18 cellular contexts compared by ENCODE assay signal in genomic region chrX:141467442-141467841, GRCh38.
DNase-seq lines count a peak whose midpoint lies in the region; ATAC-seq, FAIRE-seq and TF ChIP-seq lines count a peak whose summit lies in the region.
"Had no signal": no experiment of that assay in that cellular context is flagged by ENCODE, and none has a peak within 500 bp of the region (broad histone marks: within the 10 kb centered on the region; RNA-seq: fewer than 3 reads in every experiment).

No MANE protein-coding gene starts in this region.

- TF ChIP-seq CTCF in astrocyte (IDR thresholded peaks at IDR 0.05; ENCODE audit: insufficient read depth, low read depth, low read length) (no peak), keratinocyte (optimal IDR thresholded peaks at IDR 0.05 in 1 of 3, IDR thresholded peaks at IDR 0.05 in 1 of 3, conservative IDR thresholded peaks at IDR 0.05 in 1 of 3; ENCODE audit: extremely low read depth in 1 of 3, insufficient read depth in 2 of 3, low read length in 3 of 3) (peak in 2 of 3 experiments; percentile 18 to 47), tibial nerve (IDR thresholded peaks at IDR 0.05) (no peak)

- H3K4me3 Mint-ChIP-seq in astrocyte (ENCODE audit: unreplicated experiment) = no peak overlapping the region
- no peak overlapping the region for H3K4me3 Mint-ChIP-seq in naive thymus-derived CD4-positive, alpha-beta T cell
- H3K4me3 Mint-ChIP-seq: naive thymus-derived CD8-positive, alpha-beta T cell had no signal

- H3K4me2 ChIP-seq in astrocyte (ENCODE audit: low read length) = no peak overlapping the region
- H3K4me2 ChIP-seq in keratinocyte (ENCODE audit: control insufficient read depth, extremely low read depth, insufficient read depth, low read depth, low read length) = no peak overlapping the region
- H3K4me2 ChIP-seq: BLaER1 treated with 17β-estradiol and CSF1 and Interleukin-3, amounts not matched to agents 10 nM and 100 nM had no signal

- H3K4me1 ChIP-seq in astrocyte (ENCODE audit: insufficient read depth, low read length) = peaks cover 11% of the 10 kb centered on the region
- peaks cover 16% of the 10 kb centered on the region for H3K4me1 ChIP-seq in keratinocyte (ENCODE audit: control insufficient read depth, extremely low read depth, insufficient read depth, low read length)
- no peaks in the 10 kb centered on the region for H3K4me1 ChIP-seq in tibial nerve
- no peaks in the 10 kb centered on the region for H3K4me1 ChIP-seq in naive thymus-derived CD4-positive, alpha-beta T cell (ENCODE audit: control insufficient read depth in 2 of 2, insufficient read depth in 2 of 2, low read length in 2 of 2)
- H3K4me1 ChIP-seq: BLaER1 treated with 17β-estradiol and CSF1 and Interleukin-3, amounts not matched to agents 10 nM and 100 nM; right atrium auricular region had no signal

- peak; percentile 50 for ATAC-seq in GM18505 (IDR thresholded peaks at IDR 0.05; ENCODE audit: unreplicated experiment)
- no peak for ATAC-seq in naive thymus-derived CD4-positive, alpha-beta T cell
- ATAC-seq: activated CD4-positive, CD25-positive, alpha-beta regulatory T cell treated with anti-CD3 and anti-CD28 coated beads, Interleukin-2, amount 50 U/mL, for 24 hours; naive thymus-derived CD8-positive, alpha-beta T cell had no signal

- dilution Hi-C loops in keratinocyte (cut with MboI; ENCODE audit: extremely low pct_ligation_motif_present, low sequenced_read_pairs) = no loop called here

- DNase-seq in LHCN-M2 (ENCODE audit: low read depth) (peak; percentile 10), astrocyte (ENCODE audit: low read depth) (no peak), keratinocyte (ENCODE audit: low read depth, low spot score) (no peak), tibial nerve (ENCODE audit: low spot score in 2 of 2) (no peak), D341Med (ENCODE audit: low spot score) (no peak)
- no peak for DNase-seq in naive thymus-derived CD4-positive, alpha-beta T cell
- DNase-seq in activated CD8-positive, alpha-beta memory T cell treated with anti-CD3 and anti-CD28 coated beads for 24 hours = no peak
- DNase-seq: activated T-cell treated with anti-CD3 and anti-CD28 coated beads, Interleukin-2, amount 50 U/mL, for 1 hour; naive thymus-derived CD8-positive, alpha-beta T cell; stimulated activated CD4-positive, alpha-beta T cell treated with anti-CD3 and anti-CD28 coated beads, Interleukin-1b, Interleukin-23, amount 100 ng/mL, for 48 hours; tibial artery had no signal

- H3K4me3 ChIP-seq in astrocyte (ENCODE audit: insufficient read depth, low read depth, low read length) (no peak overlapping the region), keratinocyte (ENCODE audit: control insufficient read depth in 2 of 3, extremely low read depth in 1 of 3, insufficient read depth in 2 of 3, low read depth in 1 of 3, low read length in 3 of 3) (no peak overlapping the region), tibial nerve (no peak overlapping the region)
- no peak overlapping the region for H3K4me3 ChIP-seq in naive thymus-derived CD4-positive, alpha-beta T cell (ENCODE audit: low read length)
- H3K4me3 ChIP-seq: BLaER1 treated with 17β-estradiol and CSF1 and Interleukin-3, amounts not matched to agents 10 nM and 100 nM; right atrium auricular region; tibial artery had no signal

- H3K27me3 ChIP-seq in astrocyte (ENCODE audit: insufficient read depth, low read length) (no peaks in the 10 kb centered on the region), keratinocyte (ENCODE audit: control insufficient read depth, extremely low read depth, insufficient read depth, low read length) (no peaks in the 10 kb centered on the region), tibial nerve (no peaks in the 10 kb centered on the region)
- no peaks in the 10 kb centered on the region for H3K27me3 ChIP-seq in naive thymus-derived CD4-positive, alpha-beta T cell (ENCODE audit: control insufficient read depth in 2 of 2, insufficient read depth in 2 of 2, low read length in 2 of 2)
- H3K27me3 ChIP-seq: right atrium auricular region, tibial artery had no signal

- no peaks in the 10 kb centered on the region for H3K9me3 Mint-ChIP-seq in astrocyte (ENCODE audit: unreplicated experiment)
- H3K9me3 Mint-ChIP-seq in naive thymus-derived CD4-positive, alpha-beta T cell = peaks cover 0 to 11% (median 0%) of the 10 kb centered on the region in 11 donors

- WGBS in tibial nerve, 2 donors = 72 to 93% methylated on average over 4 of the region's 4 CpGs

- CTCF ChIA-PET in naive thymus-derived CD4-positive, alpha-beta T cell (lab: Charles Lee) = no interaction called here

- no peaks in the 10 kb centered on the region for H3K36me3 ChIP-seq in astrocyte (ENCODE audit: insufficient read depth, low read length)
- no peaks in the 10 kb centered on the region for H3K36me3 ChIP-seq in keratinocyte (ENCODE audit: control insufficient read depth in 2 of 2, extremely low read depth in 1 of 2, insufficient read depth in 2 of 2, low read length in 2 of 2)
- H3K36me3 ChIP-seq in tibial nerve = no peaks in the 10 kb centered on the region
- no peaks in the 10 kb centered on the region for H3K36me3 ChIP-seq in naive thymus-derived CD4-positive, alpha-beta T cell (ENCODE audit: control insufficient read depth in 2 of 3, insufficient read depth in 3 of 3, low read length in 3 of 3)
- H3K36me3 ChIP-seq: BLaER1 treated with 17β-estradiol and CSF1 and Interleukin-3, amounts not matched to agents 10 nM and 100 nM; right atrium auricular region; tibial artery had no signal

- intact Hi-C loops in naive thymus-derived CD4-positive, alpha-beta T cell (cut with micrococcal nuclease) = no loop called here

- TF ChIP-seq POLR2A in GM18505 (IDR thresholded peaks at IDR 0.05; ENCODE audit: borderline replicate concordance, extremely low read depth, insufficient read depth, insufficient read length) = no peak
- TF ChIP-seq POLR2A in tibial nerve (IDR thresholded peaks at IDR 0.05) = no peak

- H3K9me3 ChIP-seq in astrocyte (ENCODE audit: insufficient read depth, low read depth, low read length) (no peaks in the 10 kb centered on the region), keratinocyte (ENCODE audit: control insufficient read depth, low read depth, low read length) (no peaks in the 10 kb centered on the region), tibial nerve (no peaks in the 10 kb centered on the region)
- no peaks in the 10 kb centered on the region for H3K9me3 ChIP-seq in naive thymus-derived CD4-positive, alpha-beta T cell (ENCODE audit: control insufficient read depth in 2 of 3, low read length in 3 of 3)
- H3K9me3 ChIP-seq: BLaER1 treated with 17β-estradiol and CSF1 and Interleukin-3, amounts not matched to agents 10 nM and 100 nM; right atrium auricular region; tibial artery had no signal

- POLR2A ChIA-PET in naive thymus-derived CD4-positive, alpha-beta T cell (lab: Charles Lee) = no interaction called here

- FAIRE-seq in astrocyte (lab: Jason Lieb, UNC) = peak; percentile 97
- peak; percentile 20 for FAIRE-seq in keratinocyte (lab: Jason Lieb, UNC)
- FAIRE-seq: colon, GM12891, HTR-8/SVneo had no signal

- H2AFZ ChIP-seq in astrocyte (ENCODE audit: low read depth, low read length) (no peak overlapping the region), keratinocyte (ENCODE audit: control insufficient read depth, low read length) (no peak overlapping the region)

- peaks cover 5% of the 10 kb centered on the region for H3K4me1 Mint-ChIP-seq in astrocyte (ENCODE audit: low read depth, unreplicated experiment)
- H3K4me1 Mint-ChIP-seq in naive thymus-derived CD4-positive, alpha-beta T cell = no peaks in the 10 kb centered on the region
- H3K4me1 Mint-ChIP-seq: naive thymus-derived CD8-positive, alpha-beta T cell had no signal

- no peaks in the 10 kb centered on the region for H3K9me1 ChIP-seq in keratinocyte (ENCODE audit: control insufficient read depth, extremely low read depth, insufficient read depth, low read length)

- TF ChIP-seq EP300 in tibial nerve (IDR thresholded peaks at IDR 0.05) = no peak

- H3K36me3 Mint-ChIP-seq in astrocyte (ENCODE audit: low read depth, unreplicated experiment) = no peaks in the 10 kb centered on the region
- H3K36me3 Mint-ChIP-seq in naive thymus-derived CD4-positive, alpha-beta T cell = no peaks in the 10 kb centered on the region

- H3K79me2 ChIP-seq in astrocyte (ENCODE audit: insufficient read depth, low read length) (no peaks in the 10 kb centered on the region), keratinocyte (ENCODE audit: control insufficient read depth, insufficient read depth, low read length) (no peaks in the 10 kb centered on the region)

- no peaks in the 10 kb centered on the region for H3K27me3 Mint-ChIP-seq in astrocyte (ENCODE audit: low read depth, unreplicated experiment)
- no peaks in the 10 kb centered on the region for H3K27me3 Mint-ChIP-seq in naive thymus-derived CD4-positive, alpha-beta T cell
- H3K27me3 Mint-ChIP-seq: naive thymus-derived CD8-positive, alpha-beta T cell had no signal

- H3K9ac ChIP-seq in astrocyte (ENCODE audit: low read length) (no peak overlapping the region), keratinocyte (ENCODE audit: control insufficient read depth, extremely low read depth, insufficient read depth, low read length) (no peak overlapping the region)
- H3K9ac ChIP-seq: BLaER1 treated with 17β-estradiol and CSF1 and Interleukin-3, amounts not matched to agents 10 nM and 100 nM had no signal

- H3K27ac ChIP-seq in astrocyte (ENCODE audit: low read depth, low read length) (no peak overlapping the region), keratinocyte (ENCODE audit: control insufficient read depth, insufficient read depth, low read length) (no peak overlapping the region), tibial nerve (no peak overlapping the region)
- no peak overlapping the region for H3K27ac ChIP-seq in naive thymus-derived CD4-positive, alpha-beta T cell (ENCODE audit: low read depth, low read length)
- H3K27ac ChIP-seq: BLaER1 treated with 17β-estradiol and CSF1 and Interleukin-3, amounts not matched to agents 10 nM and 100 nM; right atrium auricular region; tibial artery had no signal

- H3K27ac Mint-ChIP-seq in astrocyte (ENCODE audit: unreplicated experiment) = no peak overlapping the region
- no peak overlapping the region for H3K27ac Mint-ChIP-seq in naive thymus-derived CD4-positive, alpha-beta T cell
- H3K27ac Mint-ChIP-seq: naive thymus-derived CD8-positive, alpha-beta T cell had no signal

- H4K20me1 ChIP-seq in astrocyte (ENCODE audit: insufficient read depth, low read length) (no peaks in the 10 kb centered on the region), keratinocyte (ENCODE audit: control insufficient read depth, extremely low read depth, insufficient read depth, low read length) (no peaks in the 10 kb centered on the region)
- H4K20me1 ChIP-seq: BLaER1 treated with 17β-estradiol and CSF1 and Interleukin-3, amounts not matched to agents 10 nM and 100 nM had no signal

Comparison
In these comparisons a context has a peak if more than half of its experiments do, and no peak if none do; other contexts are left out.
1. CTCF ChIP-seq: peak in keratinocyte (2 of 3); none in astrocyte (single experiment) and tibial nerve (0 of 5).